ENCODE assay signal across 17 cellular contexts in the genomic region with DNA sequence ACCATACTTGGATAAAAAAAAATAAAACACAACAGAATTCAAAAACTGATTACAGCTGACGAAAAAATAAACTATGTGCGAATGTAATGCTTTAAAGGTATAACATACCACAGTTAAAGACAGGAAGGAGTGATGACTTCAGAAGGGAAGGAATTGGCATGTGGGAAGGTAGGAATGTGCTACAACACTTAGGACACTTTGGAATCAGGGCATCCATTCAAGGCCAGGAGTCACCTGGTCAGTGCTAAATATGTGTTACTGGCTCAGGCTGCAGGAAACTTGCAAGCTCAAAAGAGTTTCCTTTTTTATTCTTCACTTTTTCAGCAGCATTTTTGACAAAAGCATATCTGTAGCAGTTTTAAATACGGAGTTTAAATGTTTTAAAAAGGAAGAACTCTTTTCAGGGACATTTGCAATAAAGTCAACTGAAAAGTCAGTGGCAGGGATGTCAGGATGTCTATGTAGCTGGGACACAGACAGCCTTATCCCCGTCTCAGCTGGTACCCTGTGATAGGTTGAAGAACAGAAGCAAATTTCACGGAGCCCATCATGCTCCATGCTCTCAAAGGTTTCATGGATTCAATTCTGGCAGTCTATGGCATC.
A peak's percentile ranks its signal among the peaks of the same experiment; 100 is the strongest.
DNase-seq lines count a peak whose midpoint lies in the region; ATAC-seq and TF ChIP-seq lines count a peak whose summit lies in the region.
"Had no signal": no experiment of that assay in that cellular context is flagged by ENCODE, and none has a peak within 500 bp of the region (broad histone marks: within the 10 kb centered on the region; RNA-seq: fewer than 3 reads in every experiment).

No MANE protein-coding gene starts in this region.

- no peak overlapping the region for H3K4me2 ChIP-seq in GM23338
- no peak overlapping the region for H3K4me2 ChIP-seq in MM.1S (ENCODE audit: low read depth, low read length)

- H3K9me2 ChIP-seq in GM23338 (ENCODE audit: insufficient read depth) (0 out of 2 replicates have a peak, but pooled peaks cover 4% of the 10 kb centered on the region), MM.1S (replicated peaks; ENCODE audit: insufficient read depth, low read length) (no peaks in the 10 kb centered on the region)

- H3K9me3 ChIP-seq in RWPE2 (ENCODE audit: severe bottlenecking) (no peaks in the 10 kb centered on the region), endodermal cell (ENCODE audit: control insufficient read depth, low read length) (no peaks in the 10 kb centered on the region), MM.1S (replicated peaks; ENCODE audit: insufficient read depth, low read length) (no peaks in the 10 kb centered on the region)
- H3K9me3 ChIP-seq: SJCRH30 had no signal

- no peak overlapping the region for H3K4me3 Mint-ChIP-seq in GM23338
- no peak overlapping the region for H3K4me3 Mint-ChIP-seq in endodermal cell
- no peak overlapping the region for H3K4me3 Mint-ChIP-seq in nephron progenitor cell
- H3K4me3 Mint-ChIP-seq: CD4-positive, alpha-beta T cell had no signal

- H3K9ac ChIP-seq in endodermal cell (ENCODE audit: extremely low read depth, low read length, poor library complexity, severe bottlenecking) (no peak overlapping the region), MM.1S (ENCODE audit: low read length) (no peak overlapping the region)
- H3K9ac ChIP-seq: GM23248 had no signal

- H3K4me1 ChIP-seq in GM23338 (ENCODE audit: insufficient read depth): peaks cover 4% of the 10 kb centered on the region
- H3K4me1 ChIP-seq in RWPE2 (ENCODE audit: insufficient read depth, poor library complexity, severe bottlenecking): peaks cover 29% of the 10 kb centered on the region
- no peaks in the 10 kb centered on the region for H3K4me1 ChIP-seq in endodermal cell (ENCODE audit: control insufficient read depth, insufficient read depth, low read length)
- no peaks in the 10 kb centered on the region for H3K4me1 ChIP-seq in MM.1S (ENCODE audit: low read length)

- H2AFZ ChIP-seq in GM23338 (no peak overlapping the region), MM.1S (ENCODE audit: low read length) (no peak overlapping the region)
- H2AFZ ChIP-seq: GM23248 had no signal

- no peaks in the 10 kb centered on the region for H4K20me1 ChIP-seq in GM23338 (replicated peaks; ENCODE audit: insufficient read depth)
- H4K20me1 ChIP-seq in MM.1S (ENCODE audit: insufficient read depth, low read length): no peaks in the 10 kb centered on the region

- H3F3A ChIP-seq in GM23338 (replicated peaks; ENCODE audit: low read depth) (no peaks in the 10 kb centered on the region), MM.1S (ENCODE audit: insufficient read depth, low read length) (no peaks in the 10 kb centered on the region)

- H3K27ac Mint-ChIP-seq in GM23338 (no peak overlapping the region), endodermal cell (no peak overlapping the region), nephron progenitor cell (peak overlapping the region; percentile 4)
- H3K27ac Mint-ChIP-seq: CD4-positive, alpha-beta T cell had no signal

- no peaks in the 10 kb centered on the region; the same call in 2 of the 3 replicates for H3K9me3 Mint-ChIP-seq in GM23338
- H3K9me3 Mint-ChIP-seq in endodermal cell: no peaks in the 10 kb centered on the region
- no peaks in the 10 kb centered on the region for H3K9me3 Mint-ChIP-seq in nephron progenitor cell

- H3K27ac ChIP-seq in GM23338 (ENCODE audit: low read depth) (no peak overlapping the region), RWPE2 (ENCODE audit: poor library complexity, severe bottlenecking) (peak overlapping the region; percentile 39), endodermal cell (ENCODE audit: low read depth, low read length) (no peak overlapping the region), MM.1S (ENCODE audit: low read length) (no peak overlapping the region)
- H3K27ac ChIP-seq: GM23248, SJCRH30 had no signal

- H3K27me3 ChIP-seq in GM23338 (ENCODE audit: insufficient read depth) (no peaks in the 10 kb centered on the region), RWPE2 (ENCODE audit: insufficient read depth, poor library complexity, severe bottlenecking) (no peaks in the 10 kb centered on the region), endodermal cell (ENCODE audit: control insufficient read depth, insufficient read depth, low read length, poor library complexity, severe bottlenecking) (peaks cover 12% of the 10 kb centered on the region), MM.1S (replicated peaks; ENCODE audit: insufficient read depth, low read length) (no peaks in the 10 kb centered on the region)
- H3K27me3 ChIP-seq: SJCRH30 had no signal

- H3K79me2 ChIP-seq in GM23338 (replicated peaks; ENCODE audit: insufficient read depth) (no peaks in the 10 kb centered on the region), MM.1S (ENCODE audit: low read length) (no peaks in the 10 kb centered on the region)

- 81 to 89% methylated on average over 4 to 5 of the region's 5 CpGs for WGBS in endodermal cell (ENCODE audit: insufficient coverage in 1 of 2, insufficient read length in 1 of 2), 2 experiments

- H3K4me3 ChIP-seq in GM23338: no peak overlapping the region
- no peak overlapping the region for H3K4me3 ChIP-seq in RWPE2 (ENCODE audit: severe bottlenecking)
- no peak overlapping the region for H3K4me3 ChIP-seq in endodermal cell (ENCODE audit: low read length)
- H3K4me3 ChIP-seq in MM.1S (ENCODE audit: low read length): no peak overlapping the region
- H3K4me3 ChIP-seq: GM23248, SJCRH30 had no signal

- ATAC-seq in GM23338 (peak; percentile 42; the same call in 2 of the 3 replicates), RWPE2 (ENCODE audit: low read depth) (peak; percentile 39; the same call in 1 of the 3 replicates), HG02885 (IDR thresholded peaks at IDR 0.05; ENCODE audit: poor library complexity, unreplicated experiment) (no peak), GM18498 (IDR thresholded peaks at IDR 0.05; ENCODE audit: unreplicated experiment) (no peak)

- H3K36me3 ChIP-seq in GM23338 (ENCODE audit: insufficient read depth): no peaks in the 10 kb centered on the region
- no peaks in the 10 kb centered on the region for H3K36me3 ChIP-seq in RWPE2 (ENCODE audit: low read depth)
- no peaks in the 10 kb centered on the region for H3K36me3 ChIP-seq in endodermal cell (ENCODE audit: control insufficient read depth, insufficient read depth, low read length)
- H3K36me3 ChIP-seq in MM.1S (replicated peaks; ENCODE audit: insufficient read depth, low read length): no peaks in the 10 kb centered on the region
- H3K36me3 ChIP-seq: SJCRH30 had no signal

- no peaks in the 10 kb centered on the region for H3K36me3 Mint-ChIP-seq in GM23338 (ENCODE audit: low read depth)
- H3K36me3 Mint-ChIP-seq in endodermal cell (ENCODE audit: low read depth): no peaks in the 10 kb centered on the region
- H3K36me3 Mint-ChIP-seq in nephron progenitor cell (ENCODE audit: low read depth): no peaks in the 10 kb centered on the region

- DNase-seq in GM23338 (ENCODE audit: low spot score): peak; percentile 37
- DNase-seq in RWPE2 (ENCODE audit: low spot score): no peak
- DNase-seq in endodermal cell: peak; percentile 55
- DNase-seq in nephron progenitor cell: no peak
- DNase-seq in activated gamma-delta T cell treated with Interleukin-2 at 50 U/mL for 16 hours: no peak
- DNase-seq in MM.1S: no peak
- DNase-seq: Calu3; CD4-positive, alpha-beta T cell; MV-4-11; NCI-H1417 treated with DMSO at 0.1 percent for 48 hours; NCI-H2029 treated with DMSO at 0.1 percent for 48 hours; NCI-H510A treated with DMSO at 0.1 percent for 48 hours; RPMI8226 had no signal

- H3K4me1 Mint-ChIP-seq in GM23338: peaks cover 11% of the 10 kb centered on the region
- peaks cover 15% of the 10 kb centered on the region for H3K4me1 Mint-ChIP-seq in endodermal cell
- H3K4me1 Mint-ChIP-seq in nephron progenitor cell: peaks cover 14% of the 10 kb centered on the region

- H3K27me3 Mint-ChIP-seq in GM23338 (ENCODE audit: insufficient read depth, low read depth, poor library complexity) (no peaks in the 10 kb centered on the region), endodermal cell (ENCODE audit: insufficient read depth) (peaks cover 4% of the 10 kb centered on the region), nephron progenitor cell (ENCODE audit: low read depth, poor library complexity) (no peaks in the 10 kb centered on the region)
- H3K27me3 Mint-ChIP-seq: CD4-positive, alpha-beta T cell had no signal

- TF ChIP-seq CTCF in GM23338 (conservative IDR thresholded peaks at IDR 0.05; ENCODE audit: low read depth in 2 of 2) (no peak), RWPE2 (IDR thresholded peaks at IDR 0.05; ENCODE audit: poor library complexity, severe bottlenecking) (no peak), endodermal cell (conservative IDR thresholded peaks at IDR 0.05) (no peak), nephron progenitor cell (IDR thresholded peaks at IDR 0.05) (no peak), MM.1S (IDR thresholded peaks at IDR 0.05; ENCODE audit: low read length) (no peak)

TF ChIP-seq in GM23338, 12 proteins besides CTCF, POLR2A, EP300 and RAD21:
- TF ChIP-seq ZNF331 (CRISPR knock-in tag; IDR thresholded peaks at IDR 0.05; ENCODE audit: low read depth) (no peak), POLR2AphosphoS5 (IDR thresholded peaks at IDR 0.05; ENCODE audit: low read depth) (no peak), EZH2phosphoT487 (IDR thresholded peaks at IDR 0.05; ENCODE audit: unreplicated experiment) (no peak), ZNF114 (CRISPR knock-in tag; IDR thresholded peaks at IDR 0.05) (no peak)
- TF ChIP-seq, protein P1, sequence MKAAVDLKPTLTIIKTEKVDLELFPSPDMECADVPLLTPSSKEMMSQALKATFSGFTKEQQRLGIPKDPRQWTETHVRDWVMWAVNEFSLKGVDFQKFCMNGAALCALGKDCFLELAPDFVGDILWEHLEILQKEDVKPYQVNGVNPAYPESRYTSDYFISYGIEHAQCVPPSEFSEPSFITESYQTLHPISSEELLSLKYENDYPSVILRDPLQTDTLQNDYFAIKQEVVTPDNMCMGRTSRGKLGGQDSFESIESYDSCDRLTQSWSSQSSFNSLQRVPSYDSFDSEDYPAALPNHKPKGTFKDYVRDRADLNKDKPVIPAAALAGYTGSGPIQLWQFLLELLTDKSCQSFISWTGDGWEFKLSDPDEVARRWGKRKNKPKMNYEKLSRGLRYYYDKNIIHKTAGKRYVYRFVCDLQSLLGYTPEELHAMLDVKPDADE (IDR thresholded peaks at IDR 0.05): no peak

Comparison
In these comparisons a context has a peak if more than half of its experiments do, and no peak if none do; other contexts are left out.
1. ATAC-seq: peak in GM23338 (single experiment) and RWPE2 (single experiment); none in HG02885 (single experiment) and GM18498 (single experiment).
2. DNase-seq: peak in GM23338 (single experiment) and endodermal cell (single experiment); none in RWPE2 (single experiment), nephron progenitor cell (single experiment), activated gamma-delta T cell treated with Interleukin-2 at 50 U/mL for 16 hours (single experiment) and MM.1S (single experiment).